In the genomic region with DNA sequence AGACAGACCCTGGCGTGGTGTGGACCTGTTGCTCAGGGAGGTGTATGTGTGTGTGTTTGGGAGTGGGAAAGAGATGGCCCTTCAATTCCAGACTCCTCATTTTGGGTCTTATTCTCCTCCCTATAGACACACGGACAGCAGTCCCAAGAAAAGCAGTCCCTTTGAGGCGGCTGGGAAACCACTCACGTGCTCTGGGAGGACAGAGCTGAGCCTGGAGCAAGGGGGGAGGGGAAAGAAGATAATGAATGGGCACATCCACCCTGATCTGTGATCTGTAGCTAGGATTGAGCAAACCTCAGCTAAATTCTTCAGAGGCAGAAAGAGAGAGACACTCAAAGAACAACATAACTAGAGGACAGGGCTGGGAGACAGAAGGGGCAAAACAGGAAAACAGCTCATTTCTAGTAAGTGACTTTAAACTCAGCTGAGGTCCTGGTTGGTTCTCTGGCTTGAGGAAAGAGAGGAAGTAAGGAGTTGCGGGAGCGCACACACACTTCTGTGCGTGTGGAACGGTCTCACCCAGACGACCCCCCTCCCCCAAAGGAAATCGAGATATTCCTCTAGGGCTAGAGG, we compare ENCODE assay signal across 1 cellular context.
TF ChIP-seq lines count a peak whose summit lies in the region.

No MANE protein-coding gene starts in this region.

TF ChIP-seq in IMR-90, 13 proteins besides CTCF, POLR2A, EP300 and RAD21:
- TF ChIP-seq CHD1 (IDR thresholded peaks at IDR 0.05; ENCODE audit: low read depth, low read length) (0 out of 2 replicates have a peak, but pooled peaks have one; percentile 41), BHLHE40 (IDR thresholded peaks at IDR 0.05; ENCODE audit: low read depth, low read length) (peak; percentile 83), MAFK (IDR thresholded peaks at IDR 0.05; ENCODE audit: low read depth, low read length) (no peak)
